19 cellular contexts compared by ENCODE assay signal in the genomic region with DNA sequence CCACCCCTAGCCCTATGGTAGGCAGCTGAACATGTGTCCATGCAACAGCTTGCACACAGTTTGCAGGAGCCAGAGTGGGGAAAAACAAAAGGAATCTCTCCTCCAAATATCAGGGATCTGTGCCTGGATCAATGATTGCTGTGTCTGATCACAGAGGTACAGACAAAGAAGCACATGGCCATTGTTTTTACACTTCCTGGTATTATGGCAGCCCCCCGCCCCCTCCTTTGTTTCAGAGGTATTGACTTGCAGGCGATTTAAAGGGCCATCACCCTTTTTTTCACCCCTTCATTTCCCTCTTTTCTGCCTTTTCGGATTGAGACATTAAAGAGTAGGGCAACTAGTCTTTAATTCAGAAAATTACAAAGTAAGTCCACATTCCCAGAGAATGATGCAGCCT.
DNase-seq lines count a peak whose midpoint lies in the region; ATAC-seq, FAIRE-seq and TF ChIP-seq lines count a peak whose summit lies in the region.
"Had no signal": no experiment of that assay in that cellular context is flagged by ENCODE, and none has a peak within 500 bp of the region (broad histone marks: within the 10 kb centered on the region; RNA-seq: fewer than 3 reads in every experiment).

No MANE protein-coding gene starts in this region.

- peaks cover 5% of the 10 kb centered on the region for H3K9me3 Mint-ChIP-seq in astrocyte (ENCODE audit: unreplicated experiment)
- peaks cover 7% of the 10 kb centered on the region in 2 donors for H3K9me3 Mint-ChIP-seq in stimulated activated naive B cell treated with anti-CD40 and anti-IgM and Interleukin-4, amounts not matched to agents 10 μg/mL and 1 μg/mL and 100 μg/mL, for 72 hours

- H4K5ac ChIP-seq in IMR-90 (ENCODE audit: low read depth, low read length) = no peak overlapping the region

- DNase-seq in DND-41 = no peak
- DNase-seq in IMR-90 = no peak
- DNase-seq in astrocyte (ENCODE audit: low read depth) = no peak
- no peak for DNase-seq in kidney tubule cell (ENCODE audit: low spot score)
- no peak for DNase-seq in stimulated activated naive B cell treated with anti-CD40 and anti-IgM and Interleukin-4, amounts not matched to agents 10 μg/mL and 1 μg/mL and 100 μg/mL, for 72 hours
- no peak for DNase-seq in amygdala (lab: John Stamatoyannopoulos, UW)
- no peak for DNase-seq in GM03348 (ENCODE audit: low spot score)
- DNase-seq: BE2C; Caco-2; CD8-positive, alpha-beta T cell; GOT3; HCEC 1CT; HFFc6 had no signal

- 0 out of 2 replicates have a peak overlapping the region, but pooled peaks have one; percentile 8 for H2BK120ac ChIP-seq in IMR-90 (ENCODE audit: low read depth, low read length)

- no peaks in the 10 kb centered on the region for H3K27me3 Mint-ChIP-seq in astrocyte (ENCODE audit: low read depth, unreplicated experiment)
- H3K27me3 Mint-ChIP-seq in stimulated activated naive B cell treated with anti-CD40 and anti-IgM and Interleukin-4, amounts not matched to agents 10 μg/mL and 1 μg/mL and 100 μg/mL, for 72 hours = no peaks in the 10 kb centered on the region

- no CpG with 5 or more reads among the region's 3 CpGs for WGBS in IMR-90 (ENCODE audit: extremely low coverage in 2 of 2, insufficient read length in 1 of 2), 2 experiments

- POLR2A ChIA-PET in IMR-90 (lab: Charles Lee; ENCODE audit: unreplicated experiment) = no interaction called here

- no TSS peak for BruUV-seq in IMR-90 (replicated peaks; lab: Mats Ljungman, UMichigan)

- H3K36me3 ChIP-seq in DND-41 (ENCODE audit: insufficient read depth, low read length) = no peaks in the 10 kb centered on the region
- H3K36me3 ChIP-seq in IMR-90 (ENCODE audit: control insufficient read depth, insufficient read depth, low read length) = no peaks in the 10 kb centered on the region
- no peaks in the 10 kb centered on the region for H3K36me3 ChIP-seq in astrocyte (ENCODE audit: insufficient read depth, low read length)
- H3K36me3 ChIP-seq in iPS-20b (ENCODE audit: insufficient read depth, low read depth, low read length) = no peaks in the 10 kb centered on the region
- H3K36me3 ChIP-seq: BE2C had no signal

- H4K8ac ChIP-seq in IMR-90 (ENCODE audit: low read depth in 2 of 2, low read length in 2 of 2) = no peak overlapping the region

- H3K4me2 ChIP-seq in DND-41 (ENCODE audit: insufficient read depth, low read length) (no peak overlapping the region), IMR-90 (ENCODE audit: low read depth, low read length) (no peak overlapping the region), astrocyte (ENCODE audit: low read length) (no peak overlapping the region)

- TF ChIP-seq POLR2A in IMR-90 (IDR thresholded peaks at IDR 0.05; ENCODE audit: low read depth, low read length) = no peak

- H3K23ac ChIP-seq in IMR-90 (ENCODE audit: low read depth, low read length) = no peak overlapping the region

- H3K4me1 Mint-ChIP-seq in astrocyte (ENCODE audit: low read depth, unreplicated experiment) = no peaks in the 10 kb centered on the region
- no peaks in the 10 kb centered on the region for H3K4me1 Mint-ChIP-seq in stimulated activated naive B cell treated with anti-CD40 and anti-IgM and Interleukin-4, amounts not matched to agents 10 μg/mL and 1 μg/mL and 100 μg/mL, for 72 hours
- H3K4me1 Mint-ChIP-seq: CD14-positive monocyte had no signal

- H3K27me3 ChIP-seq in DND-41 (ENCODE audit: insufficient read depth, low read length, poor library complexity) (no peaks in the 10 kb centered on the region), IMR-90 (ENCODE audit: control insufficient read depth, insufficient read depth, low read length) (no peaks in the 10 kb centered on the region), astrocyte (ENCODE audit: insufficient read depth, low read length) (no peaks in the 10 kb centered on the region), iPS-20b (ENCODE audit: insufficient read depth, low read length) (no peaks in the 10 kb centered on the region)
- H3K27me3 ChIP-seq: BE2C had no signal

- H3K36me3 Mint-ChIP-seq in astrocyte (ENCODE audit: low read depth, unreplicated experiment) = no peaks in the 10 kb centered on the region
- no peaks in the 10 kb centered on the region for H3K36me3 Mint-ChIP-seq in stimulated activated naive B cell treated with anti-CD40 and anti-IgM and Interleukin-4, amounts not matched to agents 10 μg/mL and 1 μg/mL and 100 μg/mL, for 72 hours
- H3K36me3 Mint-ChIP-seq: CD14-positive monocyte; CD8-positive, alpha-beta T cell had no signal

- H3K4me1 ChIP-seq in DND-41 (ENCODE audit: insufficient read depth, low read length) (no peaks in the 10 kb centered on the region), IMR-90 (ENCODE audit: control insufficient read depth, insufficient read depth, low read length) (no peaks in the 10 kb centered on the region), astrocyte (ENCODE audit: insufficient read depth, low read length) (no peaks in the 10 kb centered on the region), iPS-20b (ENCODE audit: insufficient read depth, low read length) (no peaks in the 10 kb centered on the region)
- H3K4me1 ChIP-seq: BE2C, Caco-2 had no signal

- no peaks in the 10 kb centered on the region for H3K79me1 ChIP-seq in IMR-90 (ENCODE audit: low read depth in 1 of 2, low read length in 2 of 2)

- in situ Hi-C loops in IMR-90 (cut with MboI; ENCODE audit: low sequenced_read_pairs) = no loop called here

- H2AFZ ChIP-seq in DND-41 (ENCODE audit: low read depth, low read length) (peak overlapping the region; percentile 26; the same call in 1 of the 2 replicates), IMR-90 (replicated peaks; ENCODE audit: low read length, poor library complexity) (peak overlapping the region; percentile 49), astrocyte (ENCODE audit: low read depth, low read length) (peak overlapping the region; percentile 22)

- no peak overlapping the region for H4K91ac ChIP-seq in IMR-90 (ENCODE audit: insufficient read depth, low read depth, low read length)

- H3K4ac ChIP-seq in IMR-90 (ENCODE audit: low read depth, low read length) = no peak overlapping the region

- no peak overlapping the region for H2BK5ac ChIP-seq in IMR-90 (ENCODE audit: low read depth, low read length, poor library complexity, severe bottlenecking)

- dilution Hi-C loops in IMR-90 (cut with HindIII; ENCODE audit: low sequenced_read_pairs, unreplicated experiment) = no loop called here

- H2AK9ac ChIP-seq in IMR-90 (replicated peaks; ENCODE audit: low read depth, low read length, poor library complexity) = no peak overlapping the region

- H3K79me2 ChIP-seq in DND-41 (ENCODE audit: insufficient read depth, low read length) (no peaks in the 10 kb centered on the region), astrocyte (ENCODE audit: insufficient read depth, low read length) (no peaks in the 10 kb centered on the region)

- no peak overlapping the region for H2AK5ac ChIP-seq in IMR-90 (ENCODE audit: low read depth, low read length)

- H3K9me3 ChIP-seq in DND-41 (ENCODE audit: insufficient read depth, low read length, severe bottlenecking) = peaks cover 11% of the 10 kb centered on the region
- peaks cover 6% of the 10 kb centered on the region for H3K9me3 ChIP-seq in IMR-90 (ENCODE audit: control insufficient read depth, insufficient read depth, low read length)
- H3K9me3 ChIP-seq in astrocyte (ENCODE audit: insufficient read depth, low read depth, low read length) = no peaks in the 10 kb centered on the region
- H3K9me3 ChIP-seq in iPS-20b (ENCODE audit: insufficient read depth, low read depth, low read length) = peaks cover 10% of the 10 kb centered on the region
- H3K9me3 ChIP-seq: BE2C had no signal

- H4K20me1 ChIP-seq in DND-41 (ENCODE audit: insufficient read depth, low read length) (no peaks in the 10 kb centered on the region), IMR-90 (ENCODE audit: insufficient read depth, low read length) (no peaks in the 10 kb centered on the region), astrocyte (ENCODE audit: insufficient read depth, low read length) (no peaks in the 10 kb centered on the region)

- no peak for FAIRE-seq in astrocyte (lab: Jason Lieb, UNC)
- FAIRE-seq: A204.1, GM12891, HepG2, HTR-8/SVneo had no signal

- CTCF ChIA-PET in IMR-90 (lab: Yijun Ruan, JAX) = no interaction called here

- no peak for ATAC-seq in DND-41 (ENCODE audit: insufficient read depth, low read depth)
- ATAC-seq in IMR-90 (ENCODE audit: low read depth) = no peak
- ATAC-seq in stimulated activated naive B cell treated with anti-CD40 and anti-IgM and Interleukin-4, amounts not matched to agents 10 μg/mL and 1 μg/mL and 100 μg/mL, for 72 hours (replicated peaks) = no peak
- ATAC-seq: CD8-positive, alpha-beta T cell; HepG2 had no signal

- intact Hi-C loops in IMR-90 (cut with micrococcal nuclease) = no loop called here

- H2BK15ac ChIP-seq in IMR-90 (ENCODE audit: low read depth, low read length) = no peak overlapping the region

- H3K14ac ChIP-seq in IMR-90 (replicated peaks; ENCODE audit: low read depth, low read length) = peak overlapping the region; percentile 57; the same call in 1 of the 2 replicates

- H3K9ac ChIP-seq in DND-41 (ENCODE audit: low read depth, low read length) (no peak overlapping the region), IMR-90 (ENCODE audit: low read depth, low read length) (no peak overlapping the region), astrocyte (ENCODE audit: low read length) (no peak overlapping the region), iPS-20b (ENCODE audit: low read depth, low read length) (peak overlapping the region; percentile 35; the same call in 1 of the 2 replicates)

- no peak overlapping the region for H3K18ac ChIP-seq in IMR-90 (ENCODE audit: low read depth, low read length)

- no peaks in the 10 kb centered on the region for H3K9me1 ChIP-seq in IMR-90 (ENCODE audit: insufficient read depth, low read length)

- no peak for TF ChIP-seq CTCF in DND-41 (IDR thresholded peaks at IDR 0.05; ENCODE audit: borderline replicate concordance, extremely low read depth, low read length, poor library complexity, severe bottlenecking)
- no peak for TF ChIP-seq CTCF in IMR-90 (conservative IDR thresholded peaks at IDR 0.05; ENCODE audit: low read depth, low read length)
- no peak for TF ChIP-seq CTCF in astrocyte (IDR thresholded peaks at IDR 0.05; ENCODE audit: insufficient read depth, low read depth, low read length)

- H3K4me3 Mint-ChIP-seq in astrocyte (ENCODE audit: unreplicated experiment) = no peak overlapping the region
- no peak overlapping the region for H3K4me3 Mint-ChIP-seq in stimulated activated naive B cell treated with anti-CD40 and anti-IgM and Interleukin-4, amounts not matched to agents 10 μg/mL and 1 μg/mL and 100 μg/mL, for 72 hours
- H3K4me3 Mint-ChIP-seq: CD14-positive monocyte; CD8-positive, alpha-beta T cell; HFFc6 had no signal

- H3K27ac ChIP-seq in DND-41 (ENCODE audit: low read length) = no peak overlapping the region
- no peak overlapping the region for H3K27ac ChIP-seq in IMR-90 (ENCODE audit: insufficient read depth, low read length)
- H3K27ac ChIP-seq in astrocyte (ENCODE audit: low read depth, low read length) = no peak overlapping the region
- no peak overlapping the region for H3K27ac ChIP-seq in iPS-20b (ENCODE audit: low read length)

- no peak overlapping the region for H3K27ac Mint-ChIP-seq in astrocyte (ENCODE audit: unreplicated experiment)
- no peak overlapping the region for H3K27ac Mint-ChIP-seq in stimulated activated naive B cell treated with anti-CD40 and anti-IgM and Interleukin-4, amounts not matched to agents 10 μg/mL and 1 μg/mL and 100 μg/mL, for 72 hours
- H3K27ac Mint-ChIP-seq: CD14-positive monocyte; CD8-positive, alpha-beta T cell; HFFc6 had no signal

- TF ChIP-seq RAD21 in IMR-90 (IDR thresholded peaks at IDR 0.05; ENCODE audit: low read length) = no peak

- H3K4me3 ChIP-seq in DND-41 (ENCODE audit: low read depth in 1 of 2, low read length in 2 of 2) (no peak overlapping the region), IMR-90 (ENCODE audit: insufficient read depth, low read depth, low read length) (no peak overlapping the region), astrocyte (ENCODE audit: insufficient read depth, low read depth, low read length) (no peak overlapping the region), iPS-20b (ENCODE audit: low read length) (no peak overlapping the region)

- H3K56ac ChIP-seq in IMR-90 (ENCODE audit: extremely low read depth, insufficient read depth, low read length) = no peak overlapping the region

- 0 out of 2 replicates have a peak overlapping the region, but pooled peaks have one; percentile 43 for H2BK20ac ChIP-seq in IMR-90 (ENCODE audit: low read depth, low read length)
